Comparison of ENCODE assay signal across 1 cellular context in genomic region chr5:88904478-88904877, GRCh38. TPM values are rescaled to one million over a fixed set of nuclear protein-coding genes. Genes with fewer than 3 reads are reported as not detected.
"Had no signal": no experiment of that assay in that cellular context is flagged by ENCODE, and none has a peak within 500 bp of the region (broad histone marks: within the 10 kb centered on the region; RNA-seq: fewer than 3 reads in every experiment).

No MANE protein-coding gene starts in this region.

RNA-seq across cellular contexts. Expression of gene MEF2C, which starts 21.5 kb away (rescaled TPM):
- total RNA-seq: activated naive CD4-positive, alpha-beta T cell treated with anti-CD3 and anti-CD28 coated beads for 36 hours had no signal
